ENCODE assay signal across 1 cellular context in the genomic region with DNA sequence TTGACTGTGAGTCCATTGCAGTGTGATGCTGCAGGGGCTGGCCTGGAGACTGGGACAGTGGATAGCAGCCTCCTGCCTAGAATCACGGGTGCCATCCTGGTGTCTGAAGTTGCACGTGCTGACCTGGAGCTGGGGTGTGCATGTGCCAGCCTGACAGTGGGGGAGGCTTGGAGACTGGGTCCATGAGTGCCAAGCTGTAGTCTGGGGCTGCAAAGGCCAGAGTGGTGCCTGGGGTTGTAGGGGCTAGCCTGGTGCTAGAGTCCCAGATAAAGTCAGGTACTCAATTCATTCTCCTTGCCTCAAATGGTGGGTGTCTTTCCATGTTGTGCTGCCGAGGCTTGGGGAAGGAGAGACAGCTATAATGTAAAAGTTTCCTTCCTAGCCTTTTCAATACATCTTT.
TF ChIP-seq lines count a peak whose summit lies in the region.

No MANE protein-coding gene starts in this region.

TF ChIP-seq in H1, 55 proteins besides CTCF, POLR2A, EP300 and RAD21:
- no peak for TF ChIP-seq CBX5 (IDR thresholded peaks at IDR 0.05; ENCODE audit: low read depth, low read length)
- TF ChIP-seq TAF7 (optimal IDR thresholded peaks at IDR 0.05; ENCODE audit: borderline replicate concordance, low read depth, low read length) = no peak
- TF ChIP-seq GABPA (IDR thresholded peaks at IDR 0.05; ENCODE audit: borderline replicate concordance, insufficient read depth, low read length) = no peak
- no peak for TF ChIP-seq SUZ12 (IDR thresholded peaks at IDR 0.05; ENCODE audit: low read length)
- TF ChIP-seq POU5F1 (IDR thresholded peaks at IDR 0.05; ENCODE audit: low read depth, low read length) = no peak
- no peak for TF ChIP-seq RNF2 (IDR thresholded peaks at IDR 0.05; ENCODE audit: borderline replicate concordance, low read depth, low read length, missing control alignments, poor library complexity, severe bottlenecking)
- no peak for TF ChIP-seq SIX5 (IDR thresholded peaks at IDR 0.05; ENCODE audit: low read depth, low read length)
- TF ChIP-seq SRF (IDR thresholded peaks at IDR 0.05; ENCODE audit: low read depth, low read length) = no peak
- TF ChIP-seq, protein P1, sequence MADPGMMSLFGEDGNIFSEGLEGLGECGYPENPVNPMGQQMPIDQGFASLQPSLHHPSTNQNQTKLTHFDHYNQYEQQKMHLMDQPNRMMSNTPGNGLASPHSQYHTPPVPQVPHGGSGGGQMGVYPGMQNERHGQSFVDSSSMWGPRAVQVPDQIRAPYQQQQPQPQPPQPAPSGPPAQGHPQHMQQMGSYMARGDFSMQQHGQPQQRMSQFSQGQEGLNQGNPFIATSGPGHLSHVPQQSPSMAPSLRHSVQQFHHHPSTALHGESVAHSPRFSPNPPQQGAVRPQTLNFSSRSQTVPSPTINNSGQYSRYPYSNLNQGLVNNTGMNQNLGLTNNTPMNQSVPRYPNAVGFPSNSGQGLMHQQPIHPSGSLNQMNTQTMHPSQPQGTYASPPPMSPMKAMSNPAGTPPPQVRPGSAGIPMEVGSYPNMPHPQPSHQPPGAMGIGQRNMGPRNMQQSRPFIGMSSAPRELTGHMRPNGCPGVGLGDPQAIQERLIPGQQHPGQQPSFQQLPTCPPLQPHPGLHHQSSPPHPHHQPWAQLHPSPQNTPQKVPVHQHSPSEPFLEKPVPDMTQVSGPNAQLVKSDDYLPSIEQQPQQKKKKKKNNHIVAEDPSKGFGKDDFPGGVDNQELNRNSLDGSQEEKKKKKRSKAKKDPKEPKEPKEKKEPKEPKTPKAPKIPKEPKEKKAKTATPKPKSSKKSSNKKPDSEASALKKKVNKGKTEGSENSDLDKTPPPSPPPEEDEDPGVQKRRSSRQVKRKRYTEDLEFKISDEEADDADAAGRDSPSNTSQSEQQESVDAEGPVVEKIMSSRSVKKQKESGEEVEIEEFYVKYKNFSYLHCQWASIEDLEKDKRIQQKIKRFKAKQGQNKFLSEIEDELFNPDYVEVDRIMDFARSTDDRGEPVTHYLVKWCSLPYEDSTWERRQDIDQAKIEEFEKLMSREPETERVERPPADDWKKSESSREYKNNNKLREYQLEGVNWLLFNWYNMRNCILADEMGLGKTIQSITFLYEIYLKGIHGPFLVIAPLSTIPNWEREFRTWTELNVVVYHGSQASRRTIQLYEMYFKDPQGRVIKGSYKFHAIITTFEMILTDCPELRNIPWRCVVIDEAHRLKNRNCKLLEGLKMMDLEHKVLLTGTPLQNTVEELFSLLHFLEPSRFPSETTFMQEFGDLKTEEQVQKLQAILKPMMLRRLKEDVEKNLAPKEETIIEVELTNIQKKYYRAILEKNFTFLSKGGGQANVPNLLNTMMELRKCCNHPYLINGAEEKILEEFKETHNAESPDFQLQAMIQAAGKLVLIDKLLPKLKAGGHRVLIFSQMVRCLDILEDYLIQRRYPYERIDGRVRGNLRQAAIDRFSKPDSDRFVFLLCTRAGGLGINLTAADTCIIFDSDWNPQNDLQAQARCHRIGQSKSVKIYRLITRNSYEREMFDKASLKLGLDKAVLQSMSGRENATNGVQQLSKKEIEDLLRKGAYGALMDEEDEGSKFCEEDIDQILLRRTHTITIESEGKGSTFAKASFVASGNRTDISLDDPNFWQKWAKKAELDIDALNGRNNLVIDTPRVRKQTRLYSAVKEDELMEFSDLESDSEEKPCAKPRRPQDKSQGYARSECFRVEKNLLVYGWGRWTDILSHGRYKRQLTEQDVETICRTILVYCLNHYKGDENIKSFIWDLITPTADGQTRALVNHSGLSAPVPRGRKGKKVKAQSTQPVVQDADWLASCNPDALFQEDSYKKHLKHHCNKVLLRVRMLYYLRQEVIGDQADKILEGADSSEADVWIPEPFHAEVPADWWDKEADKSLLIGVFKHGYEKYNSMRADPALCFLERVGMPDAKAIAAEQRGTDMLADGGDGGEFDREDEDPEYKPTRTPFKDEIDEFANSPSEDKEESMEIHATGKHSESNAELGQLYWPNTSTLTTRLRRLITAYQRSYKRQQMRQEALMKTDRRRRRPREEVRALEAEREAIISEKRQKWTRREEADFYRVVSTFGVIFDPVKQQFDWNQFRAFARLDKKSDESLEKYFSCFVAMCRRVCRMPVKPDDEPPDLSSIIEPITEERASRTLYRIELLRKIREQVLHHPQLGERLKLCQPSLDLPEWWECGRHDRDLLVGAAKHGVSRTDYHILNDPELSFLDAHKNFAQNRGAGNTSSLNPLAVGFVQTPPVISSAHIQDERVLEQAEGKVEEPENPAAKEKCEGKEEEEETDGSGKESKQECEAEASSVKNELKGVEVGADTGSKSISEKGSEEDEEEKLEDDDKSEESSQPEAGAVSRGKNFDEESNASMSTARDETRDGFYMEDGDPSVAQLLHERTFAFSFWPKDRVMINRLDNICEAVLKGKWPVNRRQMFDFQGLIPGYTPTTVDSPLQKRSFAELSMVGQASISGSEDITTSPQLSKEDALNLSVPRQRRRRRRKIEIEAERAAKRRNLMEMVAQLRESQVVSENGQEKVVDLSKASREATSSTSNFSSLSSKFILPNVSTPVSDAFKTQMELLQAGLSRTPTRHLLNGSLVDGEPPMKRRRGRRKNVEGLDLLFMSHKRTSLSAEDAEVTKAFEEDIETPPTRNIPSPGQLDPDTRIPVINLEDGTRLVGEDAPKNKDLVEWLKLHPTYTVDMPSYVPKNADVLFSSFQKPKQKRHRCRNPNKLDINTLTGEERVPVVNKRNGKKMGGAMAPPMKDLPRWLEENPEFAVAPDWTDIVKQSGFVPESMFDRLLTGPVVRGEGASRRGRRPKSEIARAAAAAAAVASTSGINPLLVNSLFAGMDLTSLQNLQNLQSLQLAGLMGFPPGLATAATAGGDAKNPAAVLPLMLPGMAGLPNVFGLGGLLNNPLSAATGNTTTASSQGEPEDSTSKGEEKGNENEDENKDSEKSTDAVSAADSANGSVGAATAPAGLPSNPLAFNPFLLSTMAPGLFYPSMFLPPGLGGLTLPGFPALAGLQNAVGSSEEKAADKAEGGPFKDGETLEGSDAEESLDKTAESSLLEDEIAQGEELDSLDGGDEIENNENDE (IDR thresholded peaks at IDR 0.05; ENCODE audit: insufficient replicate concordance, low read length) = no peak
- TF ChIP-seq JUN (IDR thresholded peaks at IDR 0.05; ENCODE audit: low read depth, low read length) = no peak
- TF ChIP-seq CBX8 (IDR thresholded peaks at IDR 0.05; ENCODE audit: borderline replicate concordance, low read depth, low read length) = no peak
- TF ChIP-seq SAP30 (IDR thresholded peaks at IDR 0.05; ENCODE audit: insufficient read depth, insufficient replicate concordance, low read length) = no peak
- TF ChIP-seq SIN3A (conservative IDR thresholded peaks at IDR 0.05 in 1 of 2, IDR thresholded peaks at IDR 0.05 in 1 of 2; ENCODE audit: low read depth in 1 of 2, low read length in 2 of 2) = no peak
- TF ChIP-seq, protein P2, sequence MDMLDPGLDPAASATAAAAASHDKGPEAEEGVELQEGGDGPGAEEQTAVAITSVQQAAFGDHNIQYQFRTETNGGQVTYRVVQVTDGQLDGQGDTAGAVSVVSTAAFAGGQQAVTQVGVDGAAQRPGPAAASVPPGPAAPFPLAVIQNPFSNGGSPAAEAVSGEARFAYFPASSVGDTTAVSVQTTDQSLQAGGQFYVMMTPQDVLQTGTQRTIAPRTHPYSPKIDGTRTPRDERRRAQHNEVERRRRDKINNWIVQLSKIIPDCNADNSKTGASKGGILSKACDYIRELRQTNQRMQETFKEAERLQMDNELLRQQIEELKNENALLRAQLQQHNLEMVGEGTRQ (IDR thresholded peaks at IDR 0.05; ENCODE audit: low read length) = no peak
- no peak for TF ChIP-seq KDM4A (IDR thresholded peaks at IDR 0.05; ENCODE audit: low read depth, low read length, severe bottlenecking)
- TF ChIP-seq TBP (IDR thresholded peaks at IDR 0.05; ENCODE audit: low read depth, low read length) = no peak
- TF ChIP-seq, protein P3, sequence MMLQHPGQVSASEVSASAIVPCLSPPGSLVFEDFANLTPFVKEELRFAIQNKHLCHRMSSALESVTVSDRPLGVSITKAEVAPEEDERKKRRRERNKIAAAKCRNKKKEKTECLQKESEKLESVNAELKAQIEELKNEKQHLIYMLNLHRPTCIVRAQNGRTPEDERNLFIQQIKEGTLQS (IDR thresholded peaks at IDR 0.05; ENCODE audit: insufficient read depth, low read depth, low read length) = no peak
- TF ChIP-seq KDM5A (IDR thresholded peaks at IDR 0.05; ENCODE audit: low read length) = no peak
- no peak for TF ChIP-seq JUND (IDR thresholded peaks at IDR 0.05; ENCODE audit: low read length)
